Comparison of ENCODE assay signal across 37 cellular contexts in the genomic region with DNA sequence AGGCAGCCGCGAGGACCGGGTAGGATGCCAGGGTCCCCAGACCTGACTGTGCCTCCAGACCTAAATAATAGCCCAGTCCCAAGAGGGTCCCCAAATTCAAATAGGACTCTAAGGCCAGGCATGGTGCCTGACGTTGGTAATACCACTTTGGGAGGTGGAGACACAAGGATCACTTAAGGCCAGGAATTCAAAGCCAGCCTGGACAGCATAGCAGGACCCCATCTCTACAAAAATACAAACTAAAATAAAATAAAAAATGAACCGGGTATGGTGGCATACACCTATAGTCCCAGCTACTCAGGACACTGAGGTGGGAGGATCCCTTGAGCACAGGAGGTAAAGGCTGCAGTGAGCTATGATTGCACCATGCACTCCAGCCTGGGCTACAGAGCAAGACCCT. TPM values are rescaled to one million over a fixed set of nuclear protein-coding genes. Genes with fewer than 3 reads are reported as not detected.
"Had no signal": no experiment of that assay in that cellular context is flagged by ENCODE, and none has a peak within 500 bp of the region (broad histone marks: within the 10 kb centered on the region; RNA-seq: fewer than 3 reads in every experiment).

No MANE protein-coding gene starts in this region.

- H3K4me3 ChIP-seq: adrenal gland, body of pancreas, breast epithelium had no signal

- H3K36me3 ChIP-seq: adrenal gland, brain microvascular endothelial cell, breast epithelium had no signal

- ATAC-seq: activated CD8-positive, alpha-beta T cell treated with anti-CD3 and anti-CD28 coated beads for 36 hours; activated naive CD4-positive, alpha-beta T cell treated with anti-CD3 and anti-CD28 coated beads, Interleukin-2, amount 50 U/mL, for 72 hours; activated T-cell treated with anti-CD3 and anti-CD28 coated beads, Interleukin-2, amount 50 U/mL, for 4 hours; activated T-cell treated with anti-CD3 and anti-CD28 coated beads, Interleukin-2, amount 50 U/mL, for 72 hours; activated T-helper 17 cell treated with anti-CD3 and anti-CD28 coated beads, Interleukin-2, amount 50 U/mL, for 72 hours had no signal

- H3K9me3 ChIP-seq: adrenal gland, body of pancreas had no signal

- FAIRE-seq: astrocyte, colon, TTC549 had no signal

- H3K27ac ChIP-seq: adrenal gland, brain microvascular endothelial cell, breast epithelium, VCaP had no signal

- DNase-seq: activated B cell treated with CpG ODN at 0.5 μM for 24 hours; activated CD4-positive, alpha-beta memory T cell treated with anti-CD3 and anti-CD28 coated beads for 36 hours; activated CD4-positive, alpha-beta T cell treated with anti-CD3 and anti-CD28 coated beads for 4 hours; activated CD4-positive, alpha-beta T cell treated with anti-CD3 and anti-CD28 coated beads, Interleukin-2, amount 10 ng/mL, durations not matched to agents 24 days and 14 days; activated CD4-positive, alpha-beta T cell treated with anti-CD3 and anti-CD28 coated beads, Interleukin-2, amount 50 U/mL, for 1 hour; activated CD4-positive, alpha-beta T cell treated with anti-CD3 and anti-CD28 coated beads, Interleukin-2, amount 50 U/mL, for 4 hours; activated CD4-positive, CD25-positive, alpha-beta regulatory T cell treated with anti-CD3 and anti-CD28 coated beads, Interleukin-2, amount 50 U/mL, for 72 hours; activated CD8-positive, alpha-beta memory T cell treated with anti-CD3 and anti-CD28 coated beads, Interleukin-2, amount 50 U/mL, for 4 hours; activated CD8-positive, alpha-beta T cell treated with anti-CD3 and anti-CD28 coated beads for 36 hours; activated effector memory CD4-positive, alpha-beta T cell treated with anti-CD3 and anti-CD28 coated beads, Interleukin-2, amount 50 U/mL, for 16 hours; activated gamma-delta T cell treated with Interleukin-2 at 50 U/mL for 16 hours; activated naive CD4-positive, alpha-beta T cell; activated naive CD4-positive, alpha-beta T cell treated with anti-CD3 and anti-CD28 coated beads for 36 hours; activated naive CD4-positive, alpha-beta T cell treated with anti-CD3 and anti-CD28 coated beads, Interleukin-2, amount 50 U/mL, for 16 hours; activated naive CD8-positive, alpha-beta T cell treated with anti-CD3 and anti-CD28 coated beads for 36 hours; activated T-cell treated with anti-CD3 and anti-CD28 coated beads for 4 hours; activated T-cell treated with anti-CD3 and anti-CD28 coated beads, Interleukin-2, amount 50 U/mL, for 1 hour; activated T-cell treated with anti-CD3 and anti-CD28 coated beads, Interleukin-2, amount 50 U/mL, for 4 hours; activated T-cell treated with anti-CD3 and anti-CD28 coated beads, Interleukin-2, amount 50 U/mL, for 72 hours; adrenal gland; amniotic stem cell; aorta; brain microvascular endothelial cell; central memory CD4-positive, alpha-beta T cell; T-helper 2 cell; T-helper 9 cell had no signal

- H3K27me3 ChIP-seq: body of pancreas had no signal

- H3K4me1 ChIP-seq: adrenal gland, breast epithelium had no signal

RNA-seq across cellular contexts. Expression of gene APLP1, which starts 5.4 kb away (rescaled TPM):
- total RNA-seq: activated B cell treated with CpG ODN at 0.5 μM for 24 hours had no signal

RNA-seq across cellular contexts. Expression of gene KIRREL2, which starts 6.3 kb away (rescaled TPM):
- total RNA-seq: activated B cell treated with CpG ODN at 0.5 μM for 24 hours, aorta, cardiac septum had no signal

RNA-seq across cellular contexts. Expression of gene NPHS1, which starts 10.7 kb away (rescaled TPM):
- total RNA-seq: activated CD4-positive, alpha-beta memory T cell treated with anti-CD3 and anti-CD28 coated beads for 36 hours; activated CD4-positive, alpha-beta T cell treated with anti-CD3 and anti-CD28 coated beads, Interleukin-2, amount 10 ng/mL, durations not matched to agents 24 days and 14 days; activated CD8-positive, alpha-beta memory T cell treated with anti-CD3 and anti-CD28 coated beads for 36 hours; activated CD8-positive, alpha-beta T cell treated with anti-CD3 and anti-CD28 coated beads for 36 hours; aorta; astrocyte; cardiac septum had no signal
- polyA plus RNA-seq: adrenal gland, aorta had no signal

RNA-seq across cellular contexts. Expression of gene HCST, which starts 39.3 kb away (rescaled TPM):
- total RNA-seq: cerebellum had no signal
